Comparison of ENCODE assay signal across 1 cellular context in genomic region chr4:26804876-26805275, GRCh38.
TF ChIP-seq lines count a peak whose summit lies in the region.

No MANE protein-coding gene starts in this region.

TF ChIP-seq in GM23338, 12 proteins besides CTCF, POLR2A, EP300 and RAD21 (continued from another document):
- no peak for TF ChIP-seq ZNF462 (CRISPR knock-in tag; IDR thresholded peaks at IDR 0.05)
- no peak for TF ChIP-seq ZNF331 (CRISPR knock-in tag; IDR thresholded peaks at IDR 0.05; ENCODE audit: low read depth)
